Comparison of ENCODE assay signal across 14 cellular contexts in the genomic region with DNA sequence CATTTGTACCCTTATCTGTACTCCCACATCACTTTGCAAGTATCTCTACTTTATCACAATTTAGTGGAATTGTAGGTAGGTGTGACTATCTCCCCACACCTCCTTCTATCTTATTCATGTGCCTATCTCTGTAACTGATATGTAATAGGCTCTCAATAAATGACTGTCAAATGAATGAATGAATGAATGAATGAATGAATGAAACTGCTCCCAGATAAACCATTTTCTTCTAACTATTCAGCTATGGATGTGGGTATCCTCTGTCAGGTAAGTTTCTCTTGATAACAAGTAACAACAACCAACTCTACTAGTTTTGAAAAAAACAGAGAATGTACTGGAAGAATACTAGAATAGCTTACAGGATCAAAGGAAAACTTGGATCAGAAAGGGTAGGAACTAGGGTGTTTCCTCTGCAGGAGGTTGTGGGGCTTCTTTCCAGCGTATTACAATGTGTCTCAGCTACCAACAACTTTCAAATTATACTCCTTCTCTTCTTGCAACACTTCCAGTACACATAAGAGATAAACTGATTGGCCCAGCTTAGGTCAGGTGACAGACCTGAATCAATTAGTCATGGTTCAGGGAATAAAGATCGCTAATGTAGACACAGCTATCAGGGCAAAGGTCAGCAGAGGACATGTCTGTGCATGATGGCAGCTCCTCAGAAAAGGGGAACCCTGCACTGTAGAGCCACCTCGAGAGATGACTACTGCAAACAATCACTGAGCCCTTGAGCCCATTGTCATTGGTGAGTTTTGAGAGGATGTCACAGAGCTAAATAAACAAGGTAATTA. TPM values are rescaled to one million over a fixed set of nuclear protein-coding genes. Genes with fewer than 3 reads are reported as not detected.
DNase-seq lines count a peak whose midpoint lies in the region; ATAC-seq and TF ChIP-seq lines count a peak whose summit lies in the region.
"Had no signal": no experiment of that assay in that cellular context is flagged by ENCODE, and none has a peak within 500 bp of the region (broad histone marks: within the 10 kb centered on the region; RNA-seq: fewer than 3 reads in every experiment).

No MANE protein-coding gene starts in this region.

- H3K4me3 ChIP-seq in heart right ventricle = no peak overlapping the region
- H3K4me3 ChIP-seq: adrenal gland, skin epidermis had no signal

- WGBS in heart right ventricle, 2 donors = 63 to 72% methylated on average over 3 of the region's 3 CpGs

- TF ChIP-seq CTCF in heart right ventricle (IDR thresholded peaks at IDR 0.05) = no peak

- CTCF ChIA-PET in activated naive CD4-positive, alpha-beta T cell treated with anti-CD3 and anti-CD28 coated beads for 36 hours (lab: Charles Lee) = interaction anchor here (0.9 to 2.0 kb wide), 4 partner anchors 9 to 230 kb away, joined by 3 to 8 read pairs (median 4); no protein-coding TSS in a partner anchor

- no peaks in the 10 kb centered on the region for H3K4me1 Mint-ChIP-seq in activated naive CD4-positive, alpha-beta T cell treated with anti-CD3 and anti-CD28 coated beads for 36 hours (ENCODE audit: low read depth)
- no peaks in the 10 kb centered on the region for H3K4me1 Mint-ChIP-seq in stimulated activated naive B cell treated with anti-CD40 and anti-IgM and Interleukin-4, amounts not matched to agents 10 μg/mL and 1 μg/mL and 100 μg/mL, for 72 hours

- H3K9me3 ChIP-seq in heart right ventricle = no peaks in the 10 kb centered on the region
- H3K9me3 ChIP-seq: adrenal gland had no signal

- H3K9me3 Mint-ChIP-seq in activated naive CD4-positive, alpha-beta T cell treated with anti-CD3 and anti-CD28 coated beads for 36 hours = no peaks in the 10 kb centered on the region
- no peaks in the 10 kb centered on the region for H3K9me3 Mint-ChIP-seq in stimulated activated naive B cell treated with anti-CD40 and anti-IgM and Interleukin-4, amounts not matched to agents 10 μg/mL and 1 μg/mL and 100 μg/mL, for 72 hours

- peaks cover 2% of the 10 kb centered on the region for H3K27me3 Mint-ChIP-seq in activated naive CD4-positive, alpha-beta T cell treated with anti-CD3 and anti-CD28 coated beads for 36 hours (ENCODE audit: low read depth)
- H3K27me3 Mint-ChIP-seq in stimulated activated naive B cell treated with anti-CD40 and anti-IgM and Interleukin-4, amounts not matched to agents 10 μg/mL and 1 μg/mL and 100 μg/mL, for 72 hours = peaks cover 0 to 13% of the 10 kb centered on the region in 2 donors

- DNase-seq in activated naive CD4-positive, alpha-beta T cell treated with anti-CD3 and anti-CD28 coated beads for 36 hours = peak; percentile 20
- no peak for DNase-seq in activated naive CD4-positive, alpha-beta T cell treated with anti-CD3 and anti-CD28 coated beads, Interleukin-2, amount 50 U/mL, for 16 hours
- DNase-seq in SKM-1 (lab: John Stamatoyannopoulos, UW; ENCODE audit: unreplicated experiment) (peak; percentile 59), DMS153 treated with DMSO at 0.1 percent for 48 hours (lab: John Stamatoyannopoulos, UW; ENCODE audit: unreplicated experiment) (no peak), heart right ventricle (no peak), AG08395 (ENCODE audit: low spot score) (no peak)
- DNase-seq in stimulated activated naive B cell treated with anti-CD40 and anti-IgM and Interleukin-4, amounts not matched to agents 10 μg/mL and 1 μg/mL and 100 μg/mL, for 72 hours = no peak
- DNase-seq: adrenal gland; NCI-H2227 treated with DMSO at 0.1 percent for 48 hours; stimulated activated naive CD4-positive, alpha-beta T cell treated with Interleukin-2 at 50 U/mL for 16 hours had no signal

- no peaks in the 10 kb centered on the region for H3K36me3 Mint-ChIP-seq in activated naive CD4-positive, alpha-beta T cell treated with anti-CD3 and anti-CD28 coated beads for 36 hours (ENCODE audit: low read depth)
- H3K36me3 Mint-ChIP-seq in stimulated activated naive B cell treated with anti-CD40 and anti-IgM and Interleukin-4, amounts not matched to agents 10 μg/mL and 1 μg/mL and 100 μg/mL, for 72 hours = no peaks in the 10 kb centered on the region

- no peak overlapping the region for H3K27ac Mint-ChIP-seq in activated naive CD4-positive, alpha-beta T cell treated with anti-CD3 and anti-CD28 coated beads for 36 hours
- no peak overlapping the region for H3K27ac Mint-ChIP-seq in stimulated activated naive B cell treated with anti-CD40 and anti-IgM and Interleukin-4, amounts not matched to agents 10 μg/mL and 1 μg/mL and 100 μg/mL, for 72 hours

- H3K27ac ChIP-seq in heart right ventricle = no peak overlapping the region
- H3K27ac ChIP-seq: adrenal gland, C4-2B, skin epidermis, VCaP had no signal

- no peaks in the 10 kb centered on the region for H3K36me3 ChIP-seq in heart right ventricle
- H3K36me3 ChIP-seq: adrenal gland had no signal

- ATAC-seq in HG03354 (IDR thresholded peaks at IDR 0.05; ENCODE audit: poor library complexity, severe bottlenecking, unreplicated experiment) (peak; percentile 63), heart right ventricle (no peak)
- ATAC-seq in stimulated activated naive B cell treated with anti-CD40 and anti-IgM and Interleukin-4, amounts not matched to agents 10 μg/mL and 1 μg/mL and 100 μg/mL, for 72 hours (replicated peaks) = peak; percentile 74 to 81

- no peak overlapping the region for H3K4me3 Mint-ChIP-seq in activated naive CD4-positive, alpha-beta T cell treated with anti-CD3 and anti-CD28 coated beads for 36 hours
- H3K4me3 Mint-ChIP-seq in stimulated activated naive B cell treated with anti-CD40 and anti-IgM and Interleukin-4, amounts not matched to agents 10 μg/mL and 1 μg/mL and 100 μg/mL, for 72 hours = no peak overlapping the region

- peaks cover 0 to 4% (median 0%) of the 10 kb centered on the region in 7 donors for H3K27me3 ChIP-seq in heart right ventricle
- H3K27me3 ChIP-seq: adrenal gland had no signal

- no peaks in the 10 kb centered on the region for H3K4me1 ChIP-seq in heart right ventricle
- H3K4me1 ChIP-seq: adrenal gland had no signal

- intact Hi-C loops in activated naive CD4-positive, alpha-beta T cell treated with anti-CD3 and anti-CD28 coated beads for 36 hours (cut with micrococcal nuclease) = no loop called here
- intact Hi-C loops in heart right ventricle (cut with DNase I) = no loop called here

RNA-seq across cellular contexts. Expression of a gene that starts 37.0 kb away (rescaled TPM):
- total RNA-seq in activated naive CD4-positive, alpha-beta T cell treated with anti-CD3 and anti-CD28 coated beads for 36 hours = 10 to 100 TPM; 17.2 to 17.9 TPM
- total RNA-seq in heart right ventricle = 10 to 100 TPM; 24.9 to 42.8 (median 34.7) TPM
- polyA plus RNA-seq in heart right ventricle = 10 to 100 TPM in 1 of 2 donors, 1 to 10 TPM in 1; 6.2 to 14.7 TPM

Comparison
In these comparisons a context has a peak if more than half of its experiments do, and no peak if none do; other contexts are left out.
1. DNase-seq: peak in activated naive CD4-positive, alpha-beta T cell treated with anti-CD3 and anti-CD28 coated beads for 36 hours (single experiment) and SKM-1 (single experiment); none in activated naive CD4-positive, alpha-beta T cell treated with anti-CD3 and anti-CD28 coated beads, Interleukin-2, amount 50 U/mL, for 16 hours (single experiment), stimulated activated naive B cell treated with anti-CD40 and anti-IgM and Interleukin-4, amounts not matched to agents 10 μg/mL and 1 μg/mL and 100 μg/mL, for 72 hours (single experiment), DMS153 treated with DMSO at 0.1 percent for 48 hours (single experiment), heart right ventricle (0 of 2) and AG08395 (single experiment).
2. ATAC-seq: peak in HG03354 (single experiment) and stimulated activated naive B cell treated with anti-CD40 and anti-IgM and Interleukin-4, amounts not matched to agents 10 μg/mL and 1 μg/mL and 100 μg/mL, for 72 hours (2 of 2); none in heart right ventricle (0 of 8).